Comparison of ENCODE assay signal across 16 cellular contexts in the genomic region with DNA sequence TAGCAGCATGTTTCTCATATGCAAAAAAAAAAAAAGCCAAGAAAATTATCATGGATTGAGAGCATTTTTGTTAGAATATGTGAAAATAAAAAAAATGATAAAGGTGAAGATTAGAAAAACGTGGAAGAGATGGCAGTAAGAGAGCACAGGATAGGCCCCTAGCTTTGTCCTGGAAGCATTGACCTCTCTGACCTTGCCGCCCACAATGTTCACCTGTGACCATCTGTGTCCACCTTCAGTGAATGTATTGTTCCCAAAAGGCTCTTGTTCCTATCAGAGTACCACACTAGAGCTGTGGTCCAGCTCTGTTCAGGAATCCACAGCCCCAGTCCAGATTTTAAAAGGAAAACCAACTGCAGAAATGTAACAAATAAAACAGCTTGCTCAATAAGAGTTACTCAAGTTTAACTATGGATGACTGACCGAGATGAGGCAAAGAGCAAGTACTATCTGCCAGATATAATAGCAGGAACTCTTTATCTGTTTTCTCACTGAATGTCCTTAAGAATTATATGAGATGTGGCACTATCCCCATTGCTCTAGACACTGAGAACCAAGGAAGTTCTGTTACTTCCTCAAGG.
DNase-seq lines count a peak whose midpoint lies in the region; TF ChIP-seq lines count a peak whose summit lies in the region.
"Had no signal": no experiment of that assay in that cellular context is flagged by ENCODE, and none has a peak within 500 bp of the region (broad histone marks: within the 10 kb centered on the region; RNA-seq: fewer than 3 reads in every experiment).

No MANE protein-coding gene starts in this region.

- H3K27me3 Mint-ChIP-seq in osteocyte (ENCODE audit: unreplicated experiment) (no peaks in the 10 kb centered on the region), endodermal cell (ENCODE audit: insufficient read depth) (no peaks in the 10 kb centered on the region), Caco-2 (ENCODE audit: insufficient read depth, unreplicated experiment) (no peaks in the 10 kb centered on the region)

- H3K36me3 Mint-ChIP-seq in osteocyte (ENCODE audit: unreplicated experiment), result no peaks in the 10 kb centered on the region
- H3K36me3 Mint-ChIP-seq in endodermal cell (ENCODE audit: low read depth), result no peaks in the 10 kb centered on the region
- no peaks in the 10 kb centered on the region for H3K36me3 Mint-ChIP-seq in Caco-2 (ENCODE audit: insufficient read depth, unreplicated experiment)
- H3K36me3 Mint-ChIP-seq: CD8-positive, alpha-beta T cell had no signal

- CTCF ChIA-PET in Caco-2 (lab: Charles Lee), result no interaction called here

- peak; percentile 15 for DNase-seq in GM23248
- DNase-seq in amniotic epithelial cell (ENCODE audit: low read depth), result peak; percentile 57
- no peak for DNase-seq in fibroblast of lung (ENCODE audit: low read depth in 2 of 2)
- no peak for DNase-seq in osteocyte (ENCODE audit: extremely low spot score, unreplicated experiment)
- DNase-seq in GM13977 (ENCODE audit: low spot score), result no peak
- no peak for DNase-seq in endodermal cell
- no peak for DNase-seq in Caco-2
- DNase-seq in 8988T, result no peak
- DNase-seq: BE2C; CD8-positive, alpha-beta T cell; GF-D8; NCI-H1048; NCI-H2107; NCI-H526 treated with DMSO at 0.1 percent for 48 hours had no signal

- POLR2A ChIA-PET in Caco-2 (lab: Charles Lee), result no interaction called here

- no peak overlapping the region; the same call in 1 of the 2 replicates for H2AFZ ChIP-seq in GM23248
- H2AFZ ChIP-seq in fibroblast of lung (ENCODE audit: low read length), result no peak overlapping the region

- H3K9me3 Mint-ChIP-seq in osteocyte (ENCODE audit: unreplicated experiment) (peaks cover 12% of the 10 kb centered on the region), endodermal cell (no peaks in the 10 kb centered on the region), Caco-2 (ENCODE audit: unreplicated experiment) (no peaks in the 10 kb centered on the region)
- H3K9me3 Mint-ChIP-seq: CD8-positive, alpha-beta T cell had no signal

- H3K79me2 ChIP-seq in GM23248 (ENCODE audit: insufficient read depth) (peaks cover 8% of the 10 kb centered on the region), fibroblast of lung (ENCODE audit: control insufficient read depth, insufficient read depth, low read length) (peaks cover 2% of the 10 kb centered on the region)

- H4K20me1 ChIP-seq in GM23248 (ENCODE audit: insufficient read depth), result no peaks in the 10 kb centered on the region
- no peaks in the 10 kb centered on the region for H4K20me1 ChIP-seq in fibroblast of lung (ENCODE audit: control insufficient read depth, extremely low read depth, insufficient read depth, low read length)

- H3K36me3 ChIP-seq in GM23248 (ENCODE audit: low read depth), result no peaks in the 10 kb centered on the region
- no peaks in the 10 kb centered on the region for H3K36me3 ChIP-seq in fibroblast of lung (ENCODE audit: control insufficient read depth, insufficient read depth, low read length)
- no peaks in the 10 kb centered on the region for H3K36me3 ChIP-seq in endodermal cell (ENCODE audit: control insufficient read depth, insufficient read depth, low read length)
- H3K36me3 ChIP-seq in Caco-2 (ENCODE audit: control insufficient read depth, insufficient read depth, low read length), result no peaks in the 10 kb centered on the region
- H3K36me3 ChIP-seq: BE2C, HAP-1 had no signal

- in situ Hi-C loops in GM23248 (cut with MboI), result no loop called here
- in situ Hi-C loops in GM13977 (cut with MboI; ENCODE audit: low pct_unique_long_range_greater_than_20kb, low sequenced_read_pairs, unreplicated experiment), result no loop called here

- WGBS in GM23248 (ENCODE audit: low coverage in 1 of 2, low lambda C conversion rate in 2 of 2, missing lambda C conversion rate in 2 of 2), 2 experiments, result 74 to 78% methylated on average over 3 of the region's 3 CpGs
- 84 to 100% methylated on average over 1 to 3 of the region's 3 CpGs for WGBS in endodermal cell (ENCODE audit: insufficient coverage in 1 of 2, insufficient read length in 1 of 2), 2 experiments

- H3K27ac Mint-ChIP-seq in osteocyte (ENCODE audit: unreplicated experiment), result peak overlapping the region; percentile 99
- no peak overlapping the region for H3K27ac Mint-ChIP-seq in endodermal cell
- H3K27ac Mint-ChIP-seq in Caco-2 (ENCODE audit: unreplicated experiment), result no peak overlapping the region
- H3K27ac Mint-ChIP-seq: CD8-positive, alpha-beta T cell had no signal

- H3K4me3 Mint-ChIP-seq in osteocyte (ENCODE audit: unreplicated experiment), result no peak overlapping the region
- H3K4me3 Mint-ChIP-seq in endodermal cell, result no peak overlapping the region
- H3K4me3 Mint-ChIP-seq in Caco-2 (ENCODE audit: unreplicated experiment), result no peak overlapping the region
- H3K4me3 Mint-ChIP-seq: CD8-positive, alpha-beta T cell had no signal

- no peaks in the 10 kb centered on the region for H3K9me2 ChIP-seq in GM23248 (ENCODE audit: insufficient read depth)

- H3K4me3 ChIP-seq in GM23248, result no peak overlapping the region
- no peak overlapping the region for H3K4me3 ChIP-seq in fibroblast of lung (replicated peaks in 1 of 4; ENCODE audit: control extremely low read depth in 1 of 4, insufficient read depth in 1 of 4, low read depth in 3 of 4, low read length in 4 of 4)
- H3K4me3 ChIP-seq in endodermal cell (ENCODE audit: low read length), result no peak overlapping the region
- no peak overlapping the region for H3K4me3 ChIP-seq in Caco-2 (ENCODE audit: low read depth, low read length)
- H3K4me3 ChIP-seq: HAP-1, SK-N-MC had no signal

- no peak overlapping the region for H3K9ac ChIP-seq in GM23248
- H3K9ac ChIP-seq in fibroblast of lung (ENCODE audit: insufficient read depth, low read length), result no peak overlapping the region
- H3K9ac ChIP-seq in endodermal cell (ENCODE audit: extremely low read depth, low read length, poor library complexity, severe bottlenecking), result no peak overlapping the region

- H3K4me2 ChIP-seq in GM23248 (ENCODE audit: unreplicated experiment) (peak overlapping the region; percentile 92), fibroblast of lung (ENCODE audit: extremely low read depth, insufficient read depth, low read length) (no peak overlapping the region)

- TF ChIP-seq CTCF in fibroblast of lung (conservative IDR thresholded peaks at IDR 0.05 in 1 of 2, IDR thresholded peaks at IDR 0.05 in 1 of 2; ENCODE audit: low read depth in 1 of 2, low read length in 2 of 2), result no peak
- TF ChIP-seq CTCF in osteocyte (IDR thresholded peaks at IDR 0.05), result no peak
- TF ChIP-seq CTCF in GM13977 (IDR thresholded peaks at IDR 0.05; ENCODE audit: extremely low read depth, insufficient read depth, missing control alignments), result no peak
- TF ChIP-seq CTCF in endodermal cell (conservative IDR thresholded peaks at IDR 0.05), result no peak
- no peak for TF ChIP-seq CTCF in Caco-2 (IDR thresholded peaks at IDR 0.05; ENCODE audit: insufficient read depth in 1 of 2, low read depth in 1 of 2, low read length in 1 of 2, severe bottlenecking in 1 of 2, unreplicated experiment in 1 of 2)

- H3K27ac ChIP-seq in GM23248 (peak overlapping the region; percentile 100), fibroblast of lung (ENCODE audit: insufficient read depth, low read length) (peak overlapping the region; percentile 100), endodermal cell (ENCODE audit: low read depth, low read length) (no peak overlapping the region)
- H3K27ac ChIP-seq: SK-N-MC had no signal

- H3K9me3 ChIP-seq in GM23248 (ENCODE audit: low read depth) (no peaks in the 10 kb centered on the region), fibroblast of lung (ENCODE audit: control insufficient read depth, insufficient read depth, low read depth, low read length) (no peaks in the 10 kb centered on the region), endodermal cell (ENCODE audit: control insufficient read depth, low read length) (no peaks in the 10 kb centered on the region), Caco-2 (no peaks in the 10 kb centered on the region)
- H3K9me3 ChIP-seq: BE2C, HAP-1 had no signal

- H3K4me1 ChIP-seq in GM23248 (ENCODE audit: insufficient read depth), result peaks cover 39% of the 10 kb centered on the region
- H3K4me1 ChIP-seq in fibroblast of lung (ENCODE audit: control insufficient read depth, extremely low read depth, insufficient read depth, low read length), result peaks cover 18% of the 10 kb centered on the region
- no peaks in the 10 kb centered on the region for H3K4me1 ChIP-seq in endodermal cell (ENCODE audit: control insufficient read depth, insufficient read depth, low read length)
- H3K4me1 ChIP-seq in Caco-2, result peaks cover 16% of the 10 kb centered on the region

- peaks cover 49% of the 10 kb centered on the region for H3F3A ChIP-seq in GM23248 (ENCODE audit: insufficient read depth)

- H3K4me1 Mint-ChIP-seq in osteocyte (ENCODE audit: unreplicated experiment) (peaks cover 45% of the 10 kb centered on the region), endodermal cell (peaks cover 13% of the 10 kb centered on the region), Caco-2 (ENCODE audit: low read depth, unreplicated experiment) (peaks cover 6% of the 10 kb centered on the region)

- H3K27me3 ChIP-seq in GM23248 (replicated peaks; ENCODE audit: insufficient read depth) (no peaks in the 10 kb centered on the region), fibroblast of lung (ENCODE audit: control insufficient read depth, insufficient read depth, low read length) (no peaks in the 10 kb centered on the region), endodermal cell (ENCODE audit: control insufficient read depth, insufficient read depth, low read length, poor library complexity, severe bottlenecking) (no peaks in the 10 kb centered on the region), Caco-2 (replicated peaks; ENCODE audit: control insufficient read depth, insufficient read depth, low read length) (no peaks in the 10 kb centered on the region)
- H3K27me3 ChIP-seq: BE2C had no signal

- intact Hi-C loops in Caco-2 (cut with micrococcal nuclease; ENCODE audit: unreplicated experiment), result no loop called here

- no TSS peak for BruUV-seq in Caco-2 (replicated peaks; lab: Mats Ljungman, UMichigan)

Comparison
In these comparisons a context has a peak if more than half of its experiments do, and no peak if none do; other contexts are left out.
1. DNase-seq: peak in GM23248 (single experiment) and amniotic epithelial cell (single experiment); none in fibroblast of lung (0 of 2), osteocyte (single experiment), GM13977 (single experiment), endodermal cell (single experiment), Caco-2 (0 of 2) and 8988T (single experiment).